In genomic region chr12:22759769-22760674, GRCh38 we compare ENCODE assay signal across 17 cellular contexts.
A peak's percentile ranks its signal among the peaks of the same experiment; 100 is the strongest.
DNase-seq lines count a peak whose midpoint lies in the region; ATAC-seq and TF ChIP-seq lines count a peak whose summit lies in the region.
"Had no signal": no experiment of that assay in that cellular context is flagged by ENCODE, and none has a peak within 500 bp of the region (broad histone marks: within the 10 kb centered on the region; RNA-seq: fewer than 3 reads in every experiment).

No MANE protein-coding gene starts in this region.

- no peaks in the 10 kb centered on the region for H3K9me3 ChIP-seq in lower lobe of right lung
- H3K9me3 ChIP-seq in gastrocnemius medialis: no peaks in the 10 kb centered on the region
- no peaks in the 10 kb centered on the region for H3K9me3 ChIP-seq in SK-N-SH

- H3K9me2 ChIP-seq in SK-N-SH: no peaks in the 10 kb centered on the region

- ATAC-seq in lower lobe of right lung: peak; percentile 61 to 72
- ATAC-seq in gastrocnemius medialis: peak; percentile 62 to 85

- H2AFZ ChIP-seq in SK-N-SH (ENCODE audit: low read depth): no peak overlapping the region

- H3F3A ChIP-seq in SK-N-SH (replicated peaks; ENCODE audit: insufficient read depth): no peaks in the 10 kb centered on the region

- peak overlapping the region; percentile 89 to 93 for H3K27ac ChIP-seq in coronary artery
- peak overlapping the region; percentile 26 for H3K27ac ChIP-seq in lower lobe of right lung
- peak overlapping the region; percentile 39 to 57 (median 44) for H3K27ac ChIP-seq in gastrocnemius medialis
- H3K27ac ChIP-seq in SK-N-SH (ENCODE audit: low read depth in 2 of 2, low read length in 1 of 2): no peak overlapping the region

- H3K4me1 ChIP-seq in lower lobe of right lung (no peaks in the 10 kb centered on the region), gastrocnemius medialis (no peaks in the 10 kb centered on the region), SK-N-SH (ENCODE audit: control insufficient read depth in 1 of 2, insufficient read depth in 2 of 2, low read depth in 1 of 2, low read length in 1 of 2) (no peaks in the 10 kb centered on the region; a peak in 1 of 4 replicates)

- no peak for TF ChIP-seq POLR2A in gastrocnemius medialis (IDR thresholded peaks at IDR 0.05)

- no peak for TF ChIP-seq EP300 in SK-N-SH (IDR thresholded peaks at IDR 0.05; ENCODE audit: borderline replicate concordance in 1 of 2, low read depth in 1 of 2, low read length in 1 of 2)

- TF ChIP-seq RAD21 in SK-N-SH (IDR thresholded peaks at IDR 0.05; ENCODE audit: low read length): no peak

- WGBS in SK-N-SH (ENCODE audit: low lambda C conversion rate): 37% methylated on average over 8 of the region's 8 CpGs

- no peaks in the 10 kb centered on the region for H4K20me1 ChIP-seq in SK-N-SH (ENCODE audit: insufficient read depth)

- in situ Hi-C loops in gastrocnemius medialis (cut with MboI; ENCODE audit: low sequenced_read_pairs in 4 of 4): no loop called here

- POLR2A ChIA-PET in SK-N-SH (lab: Yijun Ruan, JAX): no interaction called here

- peak overlapping the region; percentile 39 for H3K4me3 ChIP-seq in coronary artery
- no peak overlapping the region for H3K4me3 ChIP-seq in lower lobe of right lung
- H3K4me3 ChIP-seq in gastrocnemius medialis: peak overlapping the region in 1 of 4 donors; percentile 7
- H3K4me3 ChIP-seq in SK-N-SH (ENCODE audit: low read depth in 2 of 2, low read length in 1 of 2): no peak overlapping the region

- DNase-seq in ELF-1 (ENCODE audit: low read depth, low spot score) (peak; percentile 12), coronary artery (ENCODE audit: low spot score) (no peak), lower lobe of right lung (no peak), gastrocnemius medialis (no peak), epidermal melanocyte (ENCODE audit: insufficient read length, low spot score) (no peak), hepatic stellate cell (ENCODE audit: low spot score) (no peak), NCI-H1694 (lab: John Stamatoyannopoulos, UW) (no peak), SK-N-SH (no peak)
- DNase-seq: activated CD4-positive, alpha-beta memory T cell treated with anti-CD3 and anti-CD28 coated beads, Interleukin-2, amount 10 ng/mL, durations not matched to agents 7 days and 5 days; activated naive CD4-positive, alpha-beta T cell treated with anti-CD3 and anti-CD28 coated beads, Interleukin-2, amount 10 ng/mL, durations not matched to agents 7 days and 5 days; C1 segment of cervical spinal cord; cortex of kidney; left cardiac atrium; NCI-H82; nucleus accumbens; stimulated activated naive CD4-positive, alpha-beta T cell treated with Interleukin-2 at 50 U/mL for 16 hours; T-helper 2 cell had no signal

- H3K79me2 ChIP-seq in SK-N-SH (ENCODE audit: insufficient read depth): no peaks in the 10 kb centered on the region

- CTCF ChIA-PET in SK-N-SH (lab: Yijun Ruan, JAX): no interaction called here

- no peak for TF ChIP-seq CTCF in coronary artery (IDR thresholded peaks at IDR 0.05)
- no peak for TF ChIP-seq CTCF in lower lobe of right lung (IDR thresholded peaks at IDR 0.05)
- TF ChIP-seq CTCF in gastrocnemius medialis (IDR thresholded peaks at IDR 0.05 in 4 of 5, conservative IDR thresholded peaks at IDR 0.05 in 1 of 5): no peak
- no peak for TF ChIP-seq CTCF in SK-N-SH (IDR thresholded peaks at IDR 0.05)

- no peaks in the 10 kb centered on the region for H3K36me3 ChIP-seq in lower lobe of right lung
- no peaks in the 10 kb centered on the region for H3K36me3 ChIP-seq in gastrocnemius medialis
- no peaks in the 10 kb centered on the region for H3K36me3 ChIP-seq in SK-N-SH (replicated peaks in 1 of 2; ENCODE audit: control insufficient read depth in 1 of 2, insufficient read depth in 2 of 2, low read length in 1 of 2)

- no peak overlapping the region for H3K4me2 ChIP-seq in SK-N-SH

- intact Hi-C loops in lower lobe of right lung (cut with DNase I) (no loop called here), gastrocnemius medialis (cut with DNase I; ENCODE audit: low total_unique reads) (no loop called here)

- no peaks in the 10 kb centered on the region for H3K27me3 ChIP-seq in lower lobe of right lung (ENCODE audit: low read depth)
- no peaks in the 10 kb centered on the region for H3K27me3 ChIP-seq in gastrocnemius medialis
- H3K27me3 ChIP-seq in SK-N-SH (ENCODE audit: insufficient read depth): no peaks in the 10 kb centered on the region; the same call in 1 of the 2 replicates

- no peak overlapping the region for H3K9ac ChIP-seq in SK-N-SH

TF ChIP-seq in SK-N-SH, 30 proteins besides CTCF, POLR2A, EP300 and RAD21:
- TF ChIP-seq MXI1 (IDR thresholded peaks at IDR 0.05; ENCODE audit: low read depth, low read length) (no peak), POLR2AphosphoS5 (IDR thresholded peaks at IDR 0.05; ENCODE audit: low read depth, low read length) (no peak), MEF2A (IDR thresholded peaks at IDR 0.05; ENCODE audit: borderline replicate concordance, low read depth) (no peak), TAF1 (IDR thresholded peaks at IDR 0.05; ENCODE audit: borderline replicate concordance, low read depth, low read length) (no peak), CHD2 (IDR thresholded peaks at IDR 0.05; ENCODE audit: low read length, partially characterized antibody) (no peak), YY1 (IDR thresholded peaks at IDR 0.05; ENCODE audit: low read depth) (no peak), FOSL2 (IDR thresholded peaks at IDR 0.05; ENCODE audit: borderline replicate concordance, low read depth) (no peak), RFX5 (IDR thresholded peaks at IDR 0.05; ENCODE audit: low read length) (no peak), NFIC (IDR thresholded peaks at IDR 0.05; ENCODE audit: borderline replicate concordance) (no peak), ZBTB33 (IDR thresholded peaks at IDR 0.05; ENCODE audit: borderline replicate concordance, low read depth) (no peak), JUND (IDR thresholded peaks at IDR 0.05) (no peak), GATA2 (CRISPR knock-in tag; IDR thresholded peaks at IDR 0.05) (no peak), RXRA (IDR thresholded peaks at IDR 0.05; ENCODE audit: borderline replicate concordance, low read depth) (no peak), REST (IDR thresholded peaks at IDR 0.05; ENCODE audit: low read depth, low read length) (no peak)

Comparison
In these comparisons a context has a peak if more than half of its experiments do, and no peak if none do; other contexts are left out.
1. H3K27ac ChIP-seq: peak in coronary artery (2 of 2), lower lobe of right lung (single experiment) and gastrocnemius medialis (4 of 4); none in SK-N-SH (0 of 2).